Comparison of ENCODE assay signal across 9 cellular contexts in genomic region chr2:68726608-68727367, GRCh38. TPM values are rescaled to one million over a fixed set of nuclear protein-coding genes. Genes with fewer than 3 reads are reported as not detected.
DNase-seq lines count a peak whose midpoint lies in the region; ATAC-seq and TF ChIP-seq lines count a peak whose summit lies in the region.
"Had no signal": no experiment of that assay in that cellular context is flagged by ENCODE, and none has a peak within 500 bp of the region (broad histone marks: within the 10 kb centered on the region; RNA-seq: fewer than 3 reads in every experiment).

No MANE protein-coding gene starts in this region.

- H3F3A ChIP-seq in MM.1S (ENCODE audit: insufficient read depth, low read length) (peaks cover 27% of the 10 kb centered on the region), GM23248 (ENCODE audit: insufficient read depth) (peaks cover 3% of the 10 kb centered on the region; the same call in 1 of the 2 replicates)

- no peaks in the 10 kb centered on the region for H3K27me3 Mint-ChIP-seq in memory B cell

- H3K36me3 ChIP-seq in MM.1S (replicated peaks; ENCODE audit: insufficient read depth, low read length) (no peaks in the 10 kb centered on the region), GM23248 (ENCODE audit: low read depth) (no peaks in the 10 kb centered on the region)

- POLR2A ChIA-PET in RWPE1 (lab: Yijun Ruan, JAX; ENCODE audit: low non-redundant PET), result no interaction called here

- H3K36me3 Mint-ChIP-seq in memory B cell, result no peaks in the 10 kb centered on the region

- no peaks in the 10 kb centered on the region for H3K79me2 ChIP-seq in MM.1S (ENCODE audit: low read length)
- H3K79me2 ChIP-seq in GM23248 (ENCODE audit: insufficient read depth), result no peaks in the 10 kb centered on the region

- peak overlapping the region; percentile 53 for H3K27ac Mint-ChIP-seq in memory B cell

- H3K9me2 ChIP-seq in MM.1S (replicated peaks; ENCODE audit: insufficient read depth, low read length) (no peaks in the 10 kb centered on the region), GM23248 (ENCODE audit: insufficient read depth) (no peaks in the 10 kb centered on the region)

- CTCF ChIA-PET in RWPE1 (lab: Yijun Ruan, JAX), result interaction anchor here (0.6 to 1.8 kb wide), 2 partner anchors 25 to 263 kb away, joined by 3 to 6 read pairs; no protein-coding TSS in a partner anchor

- no peaks in the 10 kb centered on the region for H3K9me3 Mint-ChIP-seq in memory B cell

- peak; percentile 75 for DNase-seq in ELR (ENCODE audit: low read depth)
- peak; percentile 93 for DNase-seq in MM.1S
- peak in 2 of 3 experiments; percentile 51 to 61 for DNase-seq in activated CD8-positive, alpha-beta memory T cell treated with anti-CD3 and anti-CD28 coated beads for 48 hours (ENCODE audit: low read depth in 2 of 3, low spot score in 2 of 3)
- DNase-seq in memory B cell (ENCODE audit: low spot score in 2 of 2), result peak; percentile 54 to 74
- no peak for DNase-seq in NCI-H2107 treated with DMSO at 0.1 percent for 48 hours (lab: John Stamatoyannopoulos, UW; ENCODE audit: unreplicated experiment)
- DNase-seq in GM23248, result no peak
- no peak for DNase-seq in RWPE1 (ENCODE audit: low spot score)

- H3K9ac ChIP-seq in MM.1S (ENCODE audit: low read length) (peak overlapping the region; percentile 28; the same call in 1 of the 2 replicates), GM23248 (no peak overlapping the region)

- H3K4me1 ChIP-seq in MM.1S (ENCODE audit: low read length) (peaks cover 32% of the 10 kb centered on the region), GM23248 (ENCODE audit: insufficient read depth) (no peaks in the 10 kb centered on the region)

- peak overlapping the region; percentile 54 for H3K4me2 ChIP-seq in MM.1S (ENCODE audit: low read depth, low read length)
- H3K4me2 ChIP-seq in GM23248 (ENCODE audit: unreplicated experiment), result no peak overlapping the region

- H4K20me1 ChIP-seq in MM.1S (ENCODE audit: insufficient read depth, low read length), result no peaks in the 10 kb centered on the region
- H4K20me1 ChIP-seq in GM23248 (ENCODE audit: insufficient read depth), result no peaks in the 10 kb centered on the region

- TF ChIP-seq CTCF in MM.1S (IDR thresholded peaks at IDR 0.05; ENCODE audit: low read length) (no peak), RWPE1 (conservative IDR thresholded peaks at IDR 0.05; ENCODE audit: low read depth) (no peak)

- WGBS in GM23248 (ENCODE audit: low coverage in 1 of 2, low lambda C conversion rate in 2 of 2, missing lambda C conversion rate in 2 of 2), 2 experiments, result 84% methylated on average over 11 of the region's 11 CpGs

- ATAC-seq in GM21737 (IDR thresholded peaks at IDR 0.05; ENCODE audit: unreplicated experiment) (peak; percentile 89), memory B cell (ENCODE audit: low read depth) (peak; percentile 99)

- H2AFZ ChIP-seq in MM.1S (ENCODE audit: low read length) (peak overlapping the region; percentile 68), GM23248 (no peak overlapping the region)

- no peak overlapping the region for H3K4me3 Mint-ChIP-seq in memory B cell

- in situ Hi-C loops in GM23248 (cut with MboI), result no loop called here

- peaks cover 25% of the 10 kb centered on the region for H3K4me1 Mint-ChIP-seq in memory B cell

- H3K27me3 ChIP-seq in MM.1S (replicated peaks; ENCODE audit: insufficient read depth, low read length), result no peaks in the 10 kb centered on the region
- H3K27me3 ChIP-seq in GM23248 (replicated peaks; ENCODE audit: insufficient read depth), result no peaks in the 10 kb centered on the region

- H3K4me3 ChIP-seq in MM.1S (ENCODE audit: low read length) (peak overlapping the region; percentile 2; the same call in 1 of the 2 replicates), GM23248 (no peak overlapping the region)

- H3K27ac ChIP-seq in MM.1S (ENCODE audit: low read length) (peak overlapping the region; percentile 85), GM23248 (no peak overlapping the region), RWPE1 (no peak overlapping the region)
- H3K27ac ChIP-seq: epithelial cell of prostate had no signal

- H3K9me3 ChIP-seq in MM.1S (replicated peaks; ENCODE audit: insufficient read depth, low read length) (no peaks in the 10 kb centered on the region), GM23248 (ENCODE audit: low read depth) (no peaks in the 10 kb centered on the region)

RNA-seq across cellular contexts. Expression of gene ARHGAP25, which starts 7.8 kb away (rescaled TPM):
- not detected in 2 replicates for total RNA-seq in GM23248 (2014; rRNA removed; shearing (Covaris generic))
- polyA plus RNA-seq in GM23248 (2016; fragmentation: Nextera tagmentation; extraction: Ambion mirVana), result not detected in 2 replicates

Comparison
In these comparisons a context has a peak if more than half of its experiments do, and no peak if none do; other contexts are left out.
1. DNase-seq: peak in ELR (single experiment), MM.1S (single experiment), activated CD8-positive, alpha-beta memory T cell treated with anti-CD3 and anti-CD28 coated beads for 48 hours (2 of 3) and memory B cell (2 of 2); none in NCI-H2107 treated with DMSO at 0.1 percent for 48 hours (single experiment), GM23248 (single experiment) and RWPE1 (single experiment).